Comparison of ENCODE assay signal across 21 cellular contexts in genomic region chr12:104342635-104343249, GRCh38. TPM values are rescaled to one million over a fixed set of nuclear protein-coding genes. Genes with fewer than 3 reads are reported as not detected.
DNase-seq lines count a peak whose midpoint lies in the region; ATAC-seq and TF ChIP-seq lines count a peak whose summit lies in the region.
"Had no signal": no experiment of that assay in that cellular context is flagged by ENCODE, and none has a peak within 500 bp of the region (broad histone marks: within the 10 kb centered on the region; RNA-seq: fewer than 3 reads in every experiment).

No MANE protein-coding gene starts in this region.

- peaks cover 48% of the 10 kb centered on the region for H3K36me3 Mint-ChIP-seq in T-helper 2 cell treated with Interferon-gamma antibody and Interleukin-4, amounts not matched to agents 5 μg/mL and 100 μg/mL, for 36 hours (ENCODE audit: low read depth)
- H3K36me3 Mint-ChIP-seq in activated T-helper 2 cell treated with anti-CD3 and anti-CD28 coated beads, Interferon-gamma antibody, Interleukin-2, Interleukin-4, amounts not matched to agents 10 μg/mL and 5 μg/mL and 100 μg/mL, durations not matched to agents 14 hours and 24 hours and 36 hours (ENCODE audit: low read depth), result peaks cover 57% of the 10 kb centered on the region
- H3K36me3 Mint-ChIP-seq in nephron progenitor cell (ENCODE audit: low read depth), result peaks cover 52% of the 10 kb centered on the region

- TF ChIP-seq RAD21 in Ishikawa (IDR thresholded peaks at IDR 0.05; ENCODE audit: low read depth), result no peak

- no peak for ATAC-seq in GM18868 (IDR thresholded peaks at IDR 0.05; ENCODE audit: unreplicated experiment)
- ATAC-seq: activated CD8-positive, alpha-beta T cell treated with anti-CD3 and anti-CD28 coated beads, Interleukin-2, amount 10 ng/mL, durations not matched to agents 7 days and 5 days; left ventricle myocardium superior; naive thymus-derived CD8-positive, alpha-beta T cell had no signal

- H3K27me3 Mint-ChIP-seq in T-helper 2 cell treated with Interferon-gamma antibody and Interleukin-4, amounts not matched to agents 5 μg/mL and 100 μg/mL, for 36 hours (ENCODE audit: low read depth), result no peaks in the 10 kb centered on the region
- no peaks in the 10 kb centered on the region for H3K27me3 Mint-ChIP-seq in activated T-helper 2 cell treated with anti-CD3 and anti-CD28 coated beads, Interferon-gamma antibody, Interleukin-2, Interleukin-4, amounts not matched to agents 10 μg/mL and 5 μg/mL and 100 μg/mL, durations not matched to agents 14 hours and 24 hours and 36 hours (ENCODE audit: low read depth)
- H3K27me3 Mint-ChIP-seq in nephron progenitor cell (ENCODE audit: low read depth, poor library complexity), result no peaks in the 10 kb centered on the region
- H3K27me3 Mint-ChIP-seq: naive thymus-derived CD8-positive, alpha-beta T cell had no signal

- H3K9me3 Mint-ChIP-seq in T-helper 2 cell treated with Interferon-gamma antibody and Interleukin-4, amounts not matched to agents 5 μg/mL and 100 μg/mL, for 36 hours, result no peaks in the 10 kb centered on the region
- no peaks in the 10 kb centered on the region for H3K9me3 Mint-ChIP-seq in activated T-helper 2 cell treated with anti-CD3 and anti-CD28 coated beads, Interferon-gamma antibody, Interleukin-2, Interleukin-4, amounts not matched to agents 10 μg/mL and 5 μg/mL and 100 μg/mL, durations not matched to agents 14 hours and 24 hours and 36 hours
- no peaks in the 10 kb centered on the region for H3K9me3 Mint-ChIP-seq in nephron progenitor cell
- H3K9me3 Mint-ChIP-seq: mesothelial cell of epicardium; naive thymus-derived CD8-positive, alpha-beta T cell had no signal

- H3K27ac Mint-ChIP-seq in T-helper 2 cell treated with Interferon-gamma antibody and Interleukin-4, amounts not matched to agents 5 μg/mL and 100 μg/mL, for 36 hours, result peak overlapping the region; percentile 19
- H3K27ac Mint-ChIP-seq in activated T-helper 2 cell treated with anti-CD3 and anti-CD28 coated beads, Interferon-gamma antibody, Interleukin-2, Interleukin-4, amounts not matched to agents 10 μg/mL and 5 μg/mL and 100 μg/mL, durations not matched to agents 14 hours and 24 hours and 36 hours, result peak overlapping the region; percentile 38
- H3K27ac Mint-ChIP-seq in nephron progenitor cell, result peak overlapping the region; percentile 77
- H3K27ac Mint-ChIP-seq: activated CD8-positive, alpha-beta T cell treated with anti-CD3 and anti-CD28 coated beads, Interleukin-2, amount 10 ng/mL, durations not matched to agents 7 days and 5 days; mesothelial cell of epicardium had no signal

- no peak for TF ChIP-seq EP300 in Ishikawa (IDR thresholded peaks at IDR 0.05; ENCODE audit: borderline replicate concordance)

- no peak for TF ChIP-seq CTCF in nephron progenitor cell (IDR thresholded peaks at IDR 0.05)

- DNase-seq in T-helper 2 cell treated with Interferon-gamma antibody and Interleukin-4, amounts not matched to agents 5 μg/mL and 100 μg/mL, for 36 hours (ENCODE audit: low spot score), result no peak
- DNase-seq in T-helper 2 cell (no peak), nephron progenitor cell (no peak), KG1 (lab: John Stamatoyannopoulos, UW) (no peak)
- DNase-seq in activated T-helper 2 cell treated with anti-CD3 and anti-CD28 coated beads, Interferon-gamma antibody, Interleukin-2, Interleukin-4, amounts not matched to agents 10 μg/mL and 5 μg/mL and 100 μg/mL, durations not matched to agents 14 hours and 24 hours and 36 hours (ENCODE audit: low spot score), result no peak
- DNase-seq in activated CD8-positive, alpha-beta memory T cell treated with anti-CD3 and anti-CD28 coated beads, Interleukin-2, amount 50 U/mL, for 4 hours, result no peak
- DNase-seq: activated CD4-positive, alpha-beta T cell treated with anti-CD3 and anti-CD28 coated beads for 1 hour; activated CD8-positive, alpha-beta T cell treated with anti-CD3 and anti-CD28 coated beads, Interleukin-2, amount 10 ng/mL, durations not matched to agents 7 days and 5 days; activated T-cell treated with anti-CD3 and anti-CD28 coated beads for 4 hours; brain microvascular endothelial cell; left ventricle myocardium superior; naive thymus-derived CD8-positive, alpha-beta T cell; NCI-H1417; NCI-H2171; NCI-H510A treated with DMSO at 0.1 percent for 48 hours; NK-92 treated with Interleukin-12 subunit alpha and Interleukin-12 subunit beta, amount 100 ng/mL, for 24 hours; T-helper 1 cell; tibial artery had no signal

- intact Hi-C loops in activated T-helper 2 cell treated with anti-CD3 and anti-CD28 coated beads, Interferon-gamma antibody, Interleukin-2, Interleukin-4, amounts not matched to agents 10 μg/mL and 5 μg/mL and 100 μg/mL, durations not matched to agents 14 hours and 24 hours and 36 hours (cut with micrococcal nuclease), result no loop called here

- no peak overlapping the region for H3K4me3 Mint-ChIP-seq in T-helper 2 cell treated with Interferon-gamma antibody and Interleukin-4, amounts not matched to agents 5 μg/mL and 100 μg/mL, for 36 hours
- H3K4me3 Mint-ChIP-seq in activated T-helper 2 cell treated with anti-CD3 and anti-CD28 coated beads, Interferon-gamma antibody, Interleukin-2, Interleukin-4, amounts not matched to agents 10 μg/mL and 5 μg/mL and 100 μg/mL, durations not matched to agents 14 hours and 24 hours and 36 hours (ENCODE audit: low read depth), result no peak overlapping the region
- H3K4me3 Mint-ChIP-seq in nephron progenitor cell, result no peak overlapping the region
- H3K4me3 Mint-ChIP-seq: activated CD8-positive, alpha-beta T cell treated with anti-CD3 and anti-CD28 coated beads, Interleukin-2, amount 10 ng/mL, durations not matched to agents 7 days and 5 days; mesothelial cell of epicardium; naive thymus-derived CD8-positive, alpha-beta T cell had no signal

- peaks cover 2% of the 10 kb centered on the region for H3K4me1 Mint-ChIP-seq in T-helper 2 cell treated with Interferon-gamma antibody and Interleukin-4, amounts not matched to agents 5 μg/mL and 100 μg/mL, for 36 hours (ENCODE audit: low read depth)
- H3K4me1 Mint-ChIP-seq in activated T-helper 2 cell treated with anti-CD3 and anti-CD28 coated beads, Interferon-gamma antibody, Interleukin-2, Interleukin-4, amounts not matched to agents 10 μg/mL and 5 μg/mL and 100 μg/mL, durations not matched to agents 14 hours and 24 hours and 36 hours (ENCODE audit: low read depth), result no peaks in the 10 kb centered on the region
- H3K4me1 Mint-ChIP-seq in nephron progenitor cell, result peaks cover 4% of the 10 kb centered on the region
- H3K4me1 Mint-ChIP-seq: mesothelial cell of epicardium had no signal

TF ChIP-seq in Ishikawa, 13 proteins besides CTCF, POLR2A, EP300 and RAD21:
- peak; percentile 69 for TF ChIP-seq TEAD4 (IDR thresholded peaks at IDR 0.05)
- TF ChIP-seq USF1 (IDR thresholded peaks at IDR 0.05), result no peak
- no peak for TF ChIP-seq FOXM1 (IDR thresholded peaks at IDR 0.05; ENCODE audit: borderline replicate concordance, low read depth)
TF ChIP-seq in Ishikawa: peak in this region for 1.

RNA-seq across cellular contexts. Expression of gene EID3, which starts 39.2 kb away (rescaled TPM):
- total RNA-seq in activated T-helper 2 cell treated with anti-CD3 and anti-CD28 coated beads, Interferon-gamma antibody, Interleukin-2, Interleukin-4, amounts not matched to agents 10 μg/mL and 5 μg/mL and 100 μg/mL, durations not matched to agents 14 hours and 24 hours and 36 hours, result 9.4 and 10.1 TPM in 2 replicates

Comparison
In these comparisons a context has a peak if more than half of its experiments do, and no peak if none do; other contexts are left out.
1. H3K27ac Mint-ChIP-seq: peak in every context shown above with its lines; median percentile 77 in nephron progenitor cell; 38 in activated T-helper 2 cell treated with anti-CD3 and anti-CD28 coated beads, Interferon-gamma antibody, Interleukin-2, Interleukin-4, amounts not matched to agents 10 μg/mL and 5 μg/mL and 100 μg/mL, durations not matched to agents 14 hours and 24 hours and 36 hours; 19 in T-helper 2 cell treated with Interferon-gamma antibody and Interleukin-4, amounts not matched to agents 5 μg/mL and 100 μg/mL, for 36 hours.